In the genomic region with DNA sequence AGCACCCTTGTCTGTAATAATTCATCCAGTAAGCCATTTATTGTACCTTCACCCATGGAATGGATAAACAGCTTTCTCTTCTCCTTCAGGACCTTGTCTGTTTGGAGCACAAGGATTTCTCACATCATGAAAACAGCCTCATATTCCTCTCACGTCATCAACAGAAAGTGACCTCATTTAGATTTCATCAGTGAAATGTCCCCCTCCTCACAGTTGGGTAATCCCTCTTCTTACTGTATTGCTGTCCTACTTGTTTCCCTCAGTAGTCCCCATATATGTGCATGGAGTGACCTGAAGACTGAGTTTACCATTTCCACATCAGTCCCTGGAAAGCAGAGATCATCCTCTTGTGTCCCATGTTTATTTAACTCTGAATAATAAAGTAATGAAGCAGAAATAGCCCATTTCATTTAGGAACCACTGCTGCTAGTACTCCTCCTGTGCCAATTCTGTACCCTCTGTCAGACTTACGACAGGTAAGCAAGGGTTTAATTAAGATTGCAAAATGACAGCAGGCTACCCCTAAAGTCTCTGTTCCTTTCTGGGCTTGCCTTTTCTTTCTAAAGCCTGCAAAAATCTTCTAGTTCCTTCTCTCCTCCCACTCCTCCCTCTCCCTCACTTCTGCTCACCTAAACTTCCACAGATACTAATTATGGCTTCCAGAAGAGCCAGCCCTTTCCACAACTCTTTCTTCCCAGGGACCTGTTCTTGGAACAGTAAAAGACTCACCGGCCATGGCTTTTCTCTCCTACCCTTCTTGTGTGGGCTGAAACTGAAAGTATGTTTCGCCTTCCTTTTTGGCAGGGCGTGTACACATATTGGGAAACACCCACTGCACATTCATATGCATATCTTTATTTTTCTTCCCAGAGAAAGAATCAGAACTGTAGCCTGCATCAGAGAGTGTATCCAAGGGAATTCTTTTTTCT, we compare ENCODE assay signal across 8 cellular contexts. TPM values are rescaled to one million over a fixed set of nuclear protein-coding genes. Genes with fewer than 3 reads are reported as not detected.
DNase-seq lines count a peak whose midpoint lies in the region; ATAC-seq and TF ChIP-seq lines count a peak whose summit lies in the region.
"Not testable (repeated sequence)": the region's sequence is repeated elsewhere in the genome, so short reads cannot be mapped to it uniquely, and the experiment has no call there.

A gene (minus strand): TSS at position 774 of the 929 bp plus-strand sequence. CDS start 38 bp downstream, at position 736.

- not testable (repeated sequence) for H3K36me3 ChIP-seq in subcutaneous abdominal adipose tissue (ENCODE audit: control insufficient read depth in 5 of 5, insufficient read depth in 5 of 5, low read length in 5 of 5)

- peaks cover 2 to 32% (median 28%) of the 10 kb centered on the region in 5 donors for H3K4me1 ChIP-seq in subcutaneous abdominal adipose tissue (ENCODE audit: control insufficient read depth in 5 of 5, insufficient read depth in 5 of 5, low read length in 5 of 5)

- not testable (repeated sequence) for H3K9me3 ChIP-seq in subcutaneous abdominal adipose tissue (ENCODE audit: control insufficient read depth in 5 of 5, low read length in 5 of 5)

- peak within 1 kb of the TSS; percentile 28 to 70 (median 68) for H3K4me3 ChIP-seq in subcutaneous abdominal adipose tissue (ENCODE audit: low read depth in 1 of 5, low read length in 5 of 5)

- not testable (repeated sequence) for H3K27ac ChIP-seq in RWPE1
- peak within 1 kb of the TSS; percentile 70 for H3K27ac ChIP-seq in subcutaneous abdominal adipose tissue (ENCODE audit: low read depth, low read length)

- peaks cover 20 to 53% (median 49%) of the 10 kb centered on the region in 4 donors for H3K4me1 Mint-ChIP-seq in naive thymus-derived CD8-positive, alpha-beta T cell

- DNase-seq in GDM1 (lab: John Stamatoyannopoulos, UW) = peak; percentile 21
- DNase-seq in RWPE1 (ENCODE audit: low spot score) = peak; percentile 26
- DNase-seq in activated gamma-delta T cell treated with Interleukin-2 at 50 U/mL for 16 hours = peak; percentile 36
- DNase-seq in fibroblast of gingiva (ENCODE audit: low read depth) = peak; percentile 58
- peak in 8 of 10 donors; percentile 5 to 57 (median 30) for DNase-seq in naive thymus-derived CD8-positive, alpha-beta T cell

- TF ChIP-seq CTCF in RWPE1 (conservative IDR thresholded peaks at IDR 0.05; ENCODE audit: low read depth) = not testable (repeated sequence)

- ATAC-seq in GM21381 (IDR thresholded peaks at IDR 0.05; ENCODE audit: unreplicated experiment) (peak; percentile 100), HG03196 (IDR thresholded peaks at IDR 0.05; ENCODE audit: unreplicated experiment) (peak; percentile 100)
- ATAC-seq in naive thymus-derived CD8-positive, alpha-beta T cell = peak; percentile 90 to 97

- H3K27me3 ChIP-seq in subcutaneous abdominal adipose tissue (ENCODE audit: control insufficient read depth in 5 of 5, insufficient read depth in 4 of 5, low read length in 5 of 5) = not testable (repeated sequence)

- CTCF ChIA-PET in RWPE1 (lab: Yijun Ruan, JAX) = not testable (repeated sequence)

- peaks cover 19 to 24% (median 21%) of the 10 kb centered on the region in 3 donors for H3K36me3 Mint-ChIP-seq in naive thymus-derived CD8-positive, alpha-beta T cell

- peak within 1 kb of the TSS; percentile 86 to 100 (median 98) for H3K27ac Mint-ChIP-seq in naive thymus-derived CD8-positive, alpha-beta T cell

- H3K9ac ChIP-seq in subcutaneous abdominal adipose tissue (ENCODE audit: low read length in 5 of 5) = peak within 1 kb of the TSS; percentile 41 to 73 (median 56)

- POLR2A ChIA-PET in RWPE1 (lab: Yijun Ruan, JAX; ENCODE audit: low non-redundant PET) = not testable (repeated sequence)
- POLR2A ChIA-PET in naive thymus-derived CD8-positive, alpha-beta T cell (lab: Charles Lee) = interaction anchor here (0.8 kb wide), 1 partner anchor 9 kb away, joined by 4 read pairs; no protein-coding TSS in a partner anchor

- peak within 1 kb of the TSS; percentile 89 to 100 (median 98) for H3K4me3 Mint-ChIP-seq in naive thymus-derived CD8-positive, alpha-beta T cell

- not testable (repeated sequence) for H3K9me3 Mint-ChIP-seq in naive thymus-derived CD8-positive, alpha-beta T cell

- not testable (repeated sequence) for H3K27me3 Mint-ChIP-seq in naive thymus-derived CD8-positive, alpha-beta T cell

RNA-seq across cellular contexts. Expression of the gene that starts here (rescaled TPM):
- total RNA-seq in naive thymus-derived CD8-positive, alpha-beta T cell = 10 to 100 TPM; 41.5 to 44.7 TPM
- polyA plus RNA-seq in naive thymus-derived CD8-positive, alpha-beta T cell = 100 to 1,000 TPM; 149 to 173 (median 166) TPM
